ENCODE assay signal across 25 cellular contexts in genomic region chr20:33880396-33880795, GRCh38.
"Had no signal": no experiment of that assay in that cellular context is flagged by ENCODE, and none has a peak within 500 bp of the region (broad histone marks: within the 10 kb centered on the region; RNA-seq: fewer than 3 reads in every experiment).

No MANE protein-coding gene starts in this region.

- H3K27me3 ChIP-seq: MG63, SJSA1 had no signal

- H3K36me3 ChIP-seq: MG63, SJSA1 had no signal

- H3K4me1 ChIP-seq: SJSA1 had no signal

- H3K27ac Mint-ChIP-seq: IgD-negative memory B cell, T-cell had no signal

- H3K4me3 ChIP-seq: MG63, SJSA1, SK-N-MC had no signal

- H3K36me3 Mint-ChIP-seq: T-cell had no signal

- H3K27ac ChIP-seq: HL-60, SJSA1, SK-N-MC had no signal

- DNase-seq: Karpas-422; KBM-7; MG63; NCI-H1092 treated with DMSO at 0.1 percent for 48 hours; NCI-H1436; NCI-H187; NCI-H2029; NCI-H2081 treated with DMSO at 0.1 percent for 48 hours; NCI-H2171; NCI-H226; NCI-H446; NCI-H510A; NCI-H524 treated with DMSO at 0.1 percent for 48 hours; NCI-H69; NCI-H774; NK-92 treated with Interleukin-12 subunit alpha and Interleukin-12 subunit beta, amount 100 ng/mL, for 24 hours; Right ventricle myocardium superior; RPMI8226; SIG-M5; SW 1271; T-cell had no signal

- ATAC-seq: T-cell had no signal

- H3K27me3 Mint-ChIP-seq: T-cell had no signal

- H3K4me3 Mint-ChIP-seq: T-cell had no signal
